1 cellular context compared by ENCODE assay signal in the genomic region with DNA sequence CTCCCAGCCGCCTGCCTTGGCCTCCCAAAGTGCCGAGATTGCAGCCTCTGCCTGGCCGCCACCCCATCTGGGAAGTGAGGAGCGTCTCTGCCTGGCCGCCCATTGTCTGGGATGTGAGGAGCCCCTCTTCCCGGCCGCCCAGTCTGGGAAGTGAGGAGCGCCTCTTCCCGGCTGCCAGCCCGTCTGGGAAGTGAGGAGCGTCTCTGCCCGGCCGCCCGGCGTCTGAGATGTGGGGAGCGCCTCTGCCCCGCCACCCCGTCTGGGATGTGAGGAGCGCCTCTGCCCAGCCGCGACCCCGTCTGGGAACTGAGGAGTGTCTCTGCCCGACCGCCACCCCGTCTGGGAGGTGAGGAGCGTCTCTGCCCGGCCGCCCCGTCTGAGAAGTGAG. TPM values are rescaled to one million over a fixed set of nuclear protein-coding genes. Genes with fewer than 3 reads are reported as not detected.
"Had no signal": no experiment of that assay in that cellular context is flagged by ENCODE, and none has a peak within 500 bp of the region (broad histone marks: within the 10 kb centered on the region; RNA-seq: fewer than 3 reads in every experiment).

No MANE protein-coding gene starts in this region.

RNA-seq across cellular contexts. Expression of a gene that starts 37.5 kb away (rescaled TPM):
- total RNA-seq: activated naive CD8-positive, alpha-beta T cell treated with anti-CD3 and anti-CD28 coated beads, Interleukin-2, amount 10 ng/mL, durations not matched to agents 7 days and 5 days had no signal
